In the genomic region with DNA sequence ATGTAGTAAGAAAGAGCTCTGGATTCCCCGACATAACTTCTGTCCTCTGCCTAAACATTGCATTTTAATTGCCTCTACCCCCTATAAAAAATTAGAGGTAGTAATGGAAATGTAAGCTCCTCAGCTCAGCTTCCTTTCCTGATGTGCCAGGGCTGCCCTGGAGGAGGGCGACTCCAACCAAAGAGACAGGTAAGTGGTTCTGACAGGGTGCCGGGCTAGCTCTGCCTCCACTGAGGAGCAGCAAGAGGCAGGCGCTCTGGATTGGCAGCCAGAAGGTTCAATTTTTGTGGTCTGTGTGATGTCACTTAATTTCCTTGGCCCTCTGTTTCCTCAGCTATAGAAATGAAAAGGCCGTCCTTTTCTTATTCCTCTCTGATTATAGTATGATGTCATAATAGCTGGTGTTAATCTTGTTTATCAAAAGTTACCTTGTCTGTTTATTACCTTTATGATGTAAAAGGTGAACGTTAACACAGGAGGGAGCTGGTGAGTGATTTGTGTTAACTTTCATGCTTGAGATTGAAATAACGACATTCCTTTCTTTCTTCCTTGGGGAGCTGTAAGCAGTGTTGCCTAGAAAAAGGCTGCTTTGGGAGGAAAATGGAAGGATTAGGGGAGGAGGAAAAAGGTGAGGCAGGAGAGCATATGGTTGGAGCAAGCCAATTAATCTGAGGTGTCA, we compare ENCODE assay signal across 1 cellular context.
TF ChIP-seq lines count a peak whose summit lies in the region.

No MANE protein-coding gene starts in this region.

TF ChIP-seq in SK-N-SH, 30 proteins besides CTCF, POLR2A, EP300 and RAD21:
- no peak for TF ChIP-seq ZBTB33 (IDR thresholded peaks at IDR 0.05; ENCODE audit: borderline replicate concordance, low read depth)
- TF ChIP-seq TAF1 (IDR thresholded peaks at IDR 0.05; ENCODE audit: borderline replicate concordance, low read depth, low read length): no peak
